In genomic region chr11:115170133-115170815, GRCh38 we compare ENCODE assay signal across 8 cellular contexts.
A peak's percentile ranks its signal among the peaks of the same experiment; 100 is the strongest.
DNase-seq lines count a peak whose midpoint lies in the region; ATAC-seq and TF ChIP-seq lines count a peak whose summit lies in the region.

No MANE protein-coding gene starts in this region.

- no peak overlapping the region for H3K27ac Mint-ChIP-seq in activated naive CD4-positive, alpha-beta T cell treated with anti-CD3 and anti-CD28 coated beads for 36 hours

- no peak overlapping the region for H3K4me3 ChIP-seq in liver (ENCODE audit: low read depth in 1 of 3, low read length in 3 of 3)

- no peaks in the 10 kb centered on the region for H3K27me3 Mint-ChIP-seq in activated naive CD4-positive, alpha-beta T cell treated with anti-CD3 and anti-CD28 coated beads for 36 hours (ENCODE audit: low read depth)

- TF ChIP-seq CTCF in liver (IDR thresholded peaks at IDR 0.05; ENCODE audit: low read depth, low read length, missing input control), result peak; percentile 76

- no peak overlapping the region for H3K27ac ChIP-seq in liver (ENCODE audit: low read depth in 1 of 2, low read length in 2 of 2)

- H3K9ac ChIP-seq in liver (ENCODE audit: low read depth in 1 of 2, low read length in 2 of 2), result no peak overlapping the region

- H3K36me3 Mint-ChIP-seq in activated naive CD4-positive, alpha-beta T cell treated with anti-CD3 and anti-CD28 coated beads for 36 hours (ENCODE audit: low read depth), result no peaks in the 10 kb centered on the region

- peak; percentile 31 for DNase-seq in activated naive CD4-positive, alpha-beta T cell treated with anti-CD3 and anti-CD28 coated beads for 36 hours
- DNase-seq in activated naive CD4-positive, alpha-beta T cell treated with anti-CD3 and anti-CD28 coated beads, Interleukin-2, amount 50 U/mL, for 16 hours, result no peak
- DNase-seq in LoVo (ENCODE audit: low spot score) (peak; percentile 21), astrocyte of the hippocampus (ENCODE audit: low read depth, low spot score) (peak; percentile 56), NK-92 (lab: John Stamatoyannopoulos, UW; ENCODE audit: unreplicated experiment) (no peak)

- no peak for ATAC-seq in HG02973 (IDR thresholded peaks at IDR 0.05; ENCODE audit: unreplicated experiment)
- no peak for ATAC-seq in HG03432 (IDR thresholded peaks at IDR 0.05; ENCODE audit: unreplicated experiment)

- no peaks in the 10 kb centered on the region for H3K4me1 Mint-ChIP-seq in activated naive CD4-positive, alpha-beta T cell treated with anti-CD3 and anti-CD28 coated beads for 36 hours (ENCODE audit: low read depth)

- TF ChIP-seq RAD21 in liver (IDR thresholded peaks at IDR 0.05), result peak; percentile 50 to 51

- H3K4me3 Mint-ChIP-seq in activated naive CD4-positive, alpha-beta T cell treated with anti-CD3 and anti-CD28 coated beads for 36 hours, result no peak overlapping the region

- no peaks in the 10 kb centered on the region for H3K27me3 ChIP-seq in liver (ENCODE audit: control insufficient read depth in 4 of 4, insufficient read depth in 4 of 4, low read length in 3 of 4)

- H3K36me3 ChIP-seq in liver (ENCODE audit: control insufficient read depth in 4 of 4, insufficient read depth in 3 of 4, low read depth in 1 of 4, low read length in 3 of 4), result no peaks in the 10 kb centered on the region

- WGBS in liver, result 52% methylated on average over 8 of the region's 8 CpGs

- H3K4me1 ChIP-seq in liver (ENCODE audit: control insufficient read depth in 4 of 4, insufficient read depth in 4 of 4, low read length in 3 of 4), result no peaks in the 10 kb centered on the region

- H3K9me3 Mint-ChIP-seq in activated naive CD4-positive, alpha-beta T cell treated with anti-CD3 and anti-CD28 coated beads for 36 hours, result no peaks in the 10 kb centered on the region

- no peaks in the 10 kb centered on the region for H3K9me3 ChIP-seq in liver (ENCODE audit: control insufficient read depth in 4 of 4, low read length in 3 of 4)

- CTCF ChIA-PET in activated naive CD4-positive, alpha-beta T cell treated with anti-CD3 and anti-CD28 coated beads for 36 hours (lab: Charles Lee), result interaction anchor here (1.4 kb wide), 1 partner anchor 11 kb away, joined by 3 read pairs; no protein-coding TSS in a partner anchor

- intact Hi-C loops in activated naive CD4-positive, alpha-beta T cell treated with anti-CD3 and anti-CD28 coated beads for 36 hours (cut with micrococcal nuclease), result loop anchor here (1.0 kb wide), 1 partner anchor 38 kb away; no protein-coding TSS in a partner anchor

TF ChIP-seq in liver, 16 proteins besides CTCF, POLR2A, EP300 and RAD21:
- no peak for TF ChIP-seq FOXA1 (IDR thresholded peaks at IDR 0.05)
- TF ChIP-seq SP1 (IDR thresholded peaks at IDR 0.05), result no peak
- no peak for TF ChIP-seq TAF1 (conservative IDR thresholded peaks at IDR 0.05)
- TF ChIP-seq REST (IDR thresholded peaks at IDR 0.05), result no peak
- TF ChIP-seq JUND (IDR thresholded peaks at IDR 0.05), result no peak

Comparison
In these comparisons a context has a peak if more than half of its experiments do, and no peak if none do; other contexts are left out.
1. DNase-seq: peak in activated naive CD4-positive, alpha-beta T cell treated with anti-CD3 and anti-CD28 coated beads for 36 hours (single experiment), LoVo (single experiment) and astrocyte of the hippocampus (single experiment); none in activated naive CD4-positive, alpha-beta T cell treated with anti-CD3 and anti-CD28 coated beads, Interleukin-2, amount 50 U/mL, for 16 hours (single experiment) and NK-92 (single experiment).